ENCODE assay signal across 13 cellular contexts in genomic region chr15:50257924-50258323, GRCh38. TPM values are rescaled to one million over a fixed set of nuclear protein-coding genes. Genes with fewer than 3 reads are reported as not detected.
A peak's percentile ranks its signal among the peaks of the same experiment; 100 is the strongest.
DNase-seq lines count a peak whose midpoint lies in the region; ATAC-seq, FAIRE-seq and TF ChIP-seq lines count a peak whose summit lies in the region.
"Had no signal": no experiment of that assay in that cellular context is flagged by ENCODE, and none has a peak within 500 bp of the region (broad histone marks: within the 10 kb centered on the region; RNA-seq: fewer than 3 reads in every experiment).

No MANE protein-coding gene starts in this region.

- TF ChIP-seq POLR2A in A549 (IDR thresholded peaks at IDR 0.05; ENCODE audit: low read length) (no peak), GM12891 (IDR thresholded peaks at IDR 0.05; ENCODE audit: low read depth, low read length) (no peak)

- no peak overlapping the region for H3K4me3 Mint-ChIP-seq in stimulated activated naive B cell treated with anti-CD40 and anti-IgM and Interleukin-4, amounts not matched to agents 10 μg/mL and 1 μg/mL and 100 μg/mL, for 72 hours
- H3K4me3 Mint-ChIP-seq: activated naive CD4-positive, alpha-beta T cell treated with anti-CD3 and anti-CD28 coated beads, Interleukin-2, amount 50 U/mL, for 24 hours had no signal

- peak overlapping the region; percentile 52 for H3K4me2 ChIP-seq in A549

- H3K4me1 Mint-ChIP-seq in stimulated activated naive B cell treated with anti-CD40 and anti-IgM and Interleukin-4, amounts not matched to agents 10 μg/mL and 1 μg/mL and 100 μg/mL, for 72 hours: peaks cover 19 to 33% of the 10 kb centered on the region in 2 donors

- FAIRE-seq in A549 (lab: Jason Lieb, UNC) (no peak), GM12891 (lab: Jason Lieb, UNC) (no peak), D721Med (lab: Jason Lieb, UNC) (no peak)

- CTCF ChIA-PET in A549 (lab: Yijun Ruan, JAX): interaction anchor here (0.8 to 2.1 kb wide), 4 partner anchors 10 to 112 kb away, joined by 3 to 10 read pairs (median 4); no protein-coding TSS in a partner anchor

- no peaks in the 10 kb centered on the region for H3K9me3 Mint-ChIP-seq in stimulated activated naive B cell treated with anti-CD40 and anti-IgM and Interleukin-4, amounts not matched to agents 10 μg/mL and 1 μg/mL and 100 μg/mL, for 72 hours
- H3K9me3 Mint-ChIP-seq: activated naive CD4-positive, alpha-beta T cell treated with anti-CD3 and anti-CD28 coated beads, Interleukin-2, amount 50 U/mL, for 24 hours had no signal

- TF ChIP-seq CTCF in A549 (IDR thresholded peaks at IDR 0.05) (no peak), epithelial cell of esophagus (IDR thresholded peaks at IDR 0.05; ENCODE audit: insufficient read depth, low read depth, low read length, missing control alignments) (no peak), D721Med (IDR thresholded peaks at IDR 0.05; ENCODE audit: insufficient read depth, missing control alignments) (no peak), GM20000 (IDR thresholded peaks at IDR 0.05; ENCODE audit: extremely low read depth, missing control alignments) (no peak)

- peaks cover 35% of the 10 kb centered on the region for H3K4me1 ChIP-seq in A549

- peaks cover 0 to 5% of the 10 kb centered on the region in 2 donors for H3K27me3 Mint-ChIP-seq in stimulated activated naive B cell treated with anti-CD40 and anti-IgM and Interleukin-4, amounts not matched to agents 10 μg/mL and 1 μg/mL and 100 μg/mL, for 72 hours
- H3K27me3 Mint-ChIP-seq: activated naive CD4-positive, alpha-beta T cell treated with anti-CD3 and anti-CD28 coated beads, Interleukin-2, amount 50 U/mL, for 24 hours had no signal

- no peaks in the 10 kb centered on the region for H3K9me3 ChIP-seq in A549

- no peak overlapping the region for H3K27ac Mint-ChIP-seq in stimulated activated naive B cell treated with anti-CD40 and anti-IgM and Interleukin-4, amounts not matched to agents 10 μg/mL and 1 μg/mL and 100 μg/mL, for 72 hours
- H3K27ac Mint-ChIP-seq: activated naive CD4-positive, alpha-beta T cell treated with anti-CD3 and anti-CD28 coated beads, Interleukin-2, amount 50 U/mL, for 24 hours had no signal

- H3K27ac ChIP-seq in A549: peak overlapping the region in 1 of 2 experiments; percentile 22; a peak in 4 of 6 replicates

- POLR2A ChIA-PET in A549 (lab: Yijun Ruan, JAX): interaction anchor here (0.5 kb wide), 1 partner anchor 35 kb away, joined by 3 read pairs; no protein-coding TSS in a partner anchor

- ATAC-seq in A549: peak in 1 of 2 experiments; percentile 30; a peak in 2 of 6 replicates
- ATAC-seq in stimulated activated naive B cell treated with anti-CD40 and anti-IgM and Interleukin-4, amounts not matched to agents 10 μg/mL and 1 μg/mL and 100 μg/mL, for 72 hours (replicated peaks): no peak
- ATAC-seq: left cardiac atrium had no signal

- TF ChIP-seq RAD21 in A549 (conservative IDR thresholded peaks at IDR 0.05 in 1 of 2, IDR thresholded peaks at IDR 0.05 in 1 of 2): no peak

- H3K4me3 ChIP-seq in A549: no peak overlapping the region
- no peak overlapping the region for H3K4me3 ChIP-seq in epithelial cell of esophagus (ENCODE audit: low read length)

- no peaks in the 10 kb centered on the region for H3K36me3 Mint-ChIP-seq in stimulated activated naive B cell treated with anti-CD40 and anti-IgM and Interleukin-4, amounts not matched to agents 10 μg/mL and 1 μg/mL and 100 μg/mL, for 72 hours
- H3K36me3 Mint-ChIP-seq: activated naive CD4-positive, alpha-beta T cell treated with anti-CD3 and anti-CD28 coated beads, Interleukin-2, amount 50 U/mL, for 24 hours had no signal

- TF ChIP-seq EP300 in A549 (IDR thresholded peaks at IDR 0.05): 0 out of 5 replicates have a peak, but pooled peaks of 1 of the 2 experiments have one; percentile 25

- 69% methylated on average over 3 of the region's 3 CpGs for WGBS in A549 (ENCODE audit: missing lambda C conversion rate)

- DNase-seq in A549 (ENCODE audit: low read depth in 1 of 2, low spot score in 1 of 2): peak in 1 of 2 experiments; percentile 60
- DNase-seq in GM12891 (ENCODE audit: insufficient read length, low spot score): no peak
- peak; percentile 47 for DNase-seq in OCI-M1 (lab: John Stamatoyannopoulos, UW)
- peak; percentile 73 for DNase-seq in epithelial cell of esophagus (ENCODE audit: low read depth)
- DNase-seq in D721Med (ENCODE audit: insufficient read length, low spot score): no peak
- DNase-seq in OCI-M2 (lab: John Stamatoyannopoulos, UW; ENCODE audit: unreplicated experiment): no peak
- DNase-seq in stimulated activated naive B cell treated with anti-CD40 and anti-IgM and Interleukin-4, amounts not matched to agents 10 μg/mL and 1 μg/mL and 100 μg/mL, for 72 hours: no peak
- no peak for DNase-seq in GM20000 (ENCODE audit: low spot score)
- DNase-seq: C1 segment of cervical spinal cord, cortex of kidney, left cardiac atrium, NCI-H2227 treated with DMSO at 0.1 percent for 48 hours had no signal

TF ChIP-seq in A549, 52 proteins besides CTCF, POLR2A, EP300 and RAD21 (continues in another document):
- TF ChIP-seq ATOH8 (CRISPR knock-in tag; IDR thresholded peaks at IDR 0.05; ENCODE audit: low read depth) (no peak), CBX8 (IDR thresholded peaks at IDR 0.05) (no peak), CEBPB (IDR thresholded peaks at IDR 0.05) (no peak), CHD4 (IDR thresholded peaks at IDR 0.05; ENCODE audit: borderline replicate concordance) (no peak), RNF2 (IDR thresholded peaks at IDR 0.05; ENCODE audit: borderline replicate concordance, low read depth) (no peak), HOXB13 (CRISPR knock-in tag; IDR thresholded peaks at IDR 0.05; ENCODE audit: low read depth) (no peak), MAFK (IDR thresholded peaks at IDR 0.05; ENCODE audit: partially characterized antibody) (no peak), ELK1 (IDR thresholded peaks at IDR 0.05; ENCODE audit: low read depth, low read length) (no peak), EHMT2 (IDR thresholded peaks at IDR 0.05; ENCODE audit: low read depth) (no peak), HES2 (IDR thresholded peaks at IDR 0.05) (no peak)

TF ChIP-seq in GM12891, 5 proteins besides CTCF, POLR2A, EP300 and RAD21:
- TF ChIP-seq SPI1 (IDR thresholded peaks at IDR 0.05; ENCODE audit: low read depth, low read length): peak; percentile 19; the same call in 1 of the 2 replicates
- no peak for TF ChIP-seq PAX5 (IDR thresholded peaks at IDR 0.05; ENCODE audit: insufficient read depth, low read length, severe bottlenecking)

RNA-seq across cellular contexts. Expression of gene HDC, which starts 7.6 kb away (rescaled TPM):
- polyA plus RNA-seq in A549 (2011; rRNA removed): 0.13 and 0.16 TPM in 2 replicates
- 0.11 and 0.16 TPM in 2 replicates for polyA plus RNA-seq in A549 (2012; cell fraction: cytosol; rRNA removed)
- 0.66 and 0.92 TPM in 2 replicates for polyA plus RNA-seq in A549 (2012; cell fraction: nucleus; rRNA removed)
- polyA plus RNA-seq in A549 (2017; fragmentation: RNase III; extraction: RNeasy Plus Mini Kit Qiagen cat#74134 plus additional on column Dnase treatment): 0.07 to 0.18 TPM (median 0.09 TPM) in 3 replicates
- not detected in 2 replicates for polyA minus RNA-seq in A549 (2011; rRNA and poly(A)+ RNA removed)
- 0.12 TPM for polyA plus RNA-seq in GM12891 (2012; ENCODE audit: low read depth, missing spikeins)

Comparison
In these comparisons a context has a peak if more than half of its experiments do, and no peak if none do; other contexts are left out.
1. DNase-seq: peak in OCI-M1 (single experiment) and epithelial cell of esophagus (single experiment); none in GM12891 (single experiment), D721Med (single experiment), OCI-M2 (single experiment), stimulated activated naive B cell treated with anti-CD40 and anti-IgM and Interleukin-4, amounts not matched to agents 10 μg/mL and 1 μg/mL and 100 μg/mL, for 72 hours (single experiment) and GM20000 (single experiment).